Comparison of ENCODE assay signal across 2 cellular contexts in the genomic region with DNA sequence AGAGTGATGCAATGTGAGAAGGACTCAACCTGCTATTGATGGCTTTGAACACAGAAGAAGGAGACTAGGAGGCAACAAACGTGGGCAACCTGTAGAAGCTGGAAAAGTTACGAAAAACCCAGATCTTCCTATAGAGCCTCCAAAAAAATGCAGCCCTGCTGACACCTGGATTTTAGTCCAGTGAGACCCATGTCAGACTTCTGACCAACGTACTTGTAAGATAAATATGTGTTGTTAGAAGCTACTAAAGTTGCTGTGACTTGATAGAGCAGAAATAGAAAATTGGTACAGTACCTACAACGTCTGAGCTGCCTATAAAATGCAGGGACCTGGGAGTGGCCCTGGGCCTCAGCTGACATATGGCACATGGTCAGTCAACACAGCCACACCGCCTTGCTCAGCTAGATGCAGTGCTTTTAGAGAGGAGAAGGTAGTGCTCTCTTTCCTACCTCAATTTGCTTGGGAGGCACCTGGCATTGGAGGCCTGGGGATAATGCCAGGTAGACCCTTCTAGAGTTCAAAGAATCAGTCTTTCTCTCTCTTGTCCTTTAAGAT.
TF ChIP-seq lines count a peak whose summit lies in the region.

No MANE protein-coding gene starts in this region.

TF ChIP-seq in H1, 55 proteins besides CTCF, POLR2A, EP300 and RAD21 (continued from another document):
- TF ChIP-seq SIRT6 (IDR thresholded peaks at IDR 0.05; ENCODE audit: low read length): no peak
- TF ChIP-seq KDM4A (IDR thresholded peaks at IDR 0.05; ENCODE audit: low read depth, low read length, severe bottlenecking): no peak
- no peak for TF ChIP-seq CBX5 (IDR thresholded peaks at IDR 0.05; ENCODE audit: low read depth, low read length)
- no peak for TF ChIP-seq TBP (IDR thresholded peaks at IDR 0.05; ENCODE audit: low read depth, low read length)
- TF ChIP-seq RBBP5 (IDR thresholded peaks at IDR 0.05; ENCODE audit: borderline replicate concordance, low read depth, low read length): no peak
- TF ChIP-seq, protein P1, sequence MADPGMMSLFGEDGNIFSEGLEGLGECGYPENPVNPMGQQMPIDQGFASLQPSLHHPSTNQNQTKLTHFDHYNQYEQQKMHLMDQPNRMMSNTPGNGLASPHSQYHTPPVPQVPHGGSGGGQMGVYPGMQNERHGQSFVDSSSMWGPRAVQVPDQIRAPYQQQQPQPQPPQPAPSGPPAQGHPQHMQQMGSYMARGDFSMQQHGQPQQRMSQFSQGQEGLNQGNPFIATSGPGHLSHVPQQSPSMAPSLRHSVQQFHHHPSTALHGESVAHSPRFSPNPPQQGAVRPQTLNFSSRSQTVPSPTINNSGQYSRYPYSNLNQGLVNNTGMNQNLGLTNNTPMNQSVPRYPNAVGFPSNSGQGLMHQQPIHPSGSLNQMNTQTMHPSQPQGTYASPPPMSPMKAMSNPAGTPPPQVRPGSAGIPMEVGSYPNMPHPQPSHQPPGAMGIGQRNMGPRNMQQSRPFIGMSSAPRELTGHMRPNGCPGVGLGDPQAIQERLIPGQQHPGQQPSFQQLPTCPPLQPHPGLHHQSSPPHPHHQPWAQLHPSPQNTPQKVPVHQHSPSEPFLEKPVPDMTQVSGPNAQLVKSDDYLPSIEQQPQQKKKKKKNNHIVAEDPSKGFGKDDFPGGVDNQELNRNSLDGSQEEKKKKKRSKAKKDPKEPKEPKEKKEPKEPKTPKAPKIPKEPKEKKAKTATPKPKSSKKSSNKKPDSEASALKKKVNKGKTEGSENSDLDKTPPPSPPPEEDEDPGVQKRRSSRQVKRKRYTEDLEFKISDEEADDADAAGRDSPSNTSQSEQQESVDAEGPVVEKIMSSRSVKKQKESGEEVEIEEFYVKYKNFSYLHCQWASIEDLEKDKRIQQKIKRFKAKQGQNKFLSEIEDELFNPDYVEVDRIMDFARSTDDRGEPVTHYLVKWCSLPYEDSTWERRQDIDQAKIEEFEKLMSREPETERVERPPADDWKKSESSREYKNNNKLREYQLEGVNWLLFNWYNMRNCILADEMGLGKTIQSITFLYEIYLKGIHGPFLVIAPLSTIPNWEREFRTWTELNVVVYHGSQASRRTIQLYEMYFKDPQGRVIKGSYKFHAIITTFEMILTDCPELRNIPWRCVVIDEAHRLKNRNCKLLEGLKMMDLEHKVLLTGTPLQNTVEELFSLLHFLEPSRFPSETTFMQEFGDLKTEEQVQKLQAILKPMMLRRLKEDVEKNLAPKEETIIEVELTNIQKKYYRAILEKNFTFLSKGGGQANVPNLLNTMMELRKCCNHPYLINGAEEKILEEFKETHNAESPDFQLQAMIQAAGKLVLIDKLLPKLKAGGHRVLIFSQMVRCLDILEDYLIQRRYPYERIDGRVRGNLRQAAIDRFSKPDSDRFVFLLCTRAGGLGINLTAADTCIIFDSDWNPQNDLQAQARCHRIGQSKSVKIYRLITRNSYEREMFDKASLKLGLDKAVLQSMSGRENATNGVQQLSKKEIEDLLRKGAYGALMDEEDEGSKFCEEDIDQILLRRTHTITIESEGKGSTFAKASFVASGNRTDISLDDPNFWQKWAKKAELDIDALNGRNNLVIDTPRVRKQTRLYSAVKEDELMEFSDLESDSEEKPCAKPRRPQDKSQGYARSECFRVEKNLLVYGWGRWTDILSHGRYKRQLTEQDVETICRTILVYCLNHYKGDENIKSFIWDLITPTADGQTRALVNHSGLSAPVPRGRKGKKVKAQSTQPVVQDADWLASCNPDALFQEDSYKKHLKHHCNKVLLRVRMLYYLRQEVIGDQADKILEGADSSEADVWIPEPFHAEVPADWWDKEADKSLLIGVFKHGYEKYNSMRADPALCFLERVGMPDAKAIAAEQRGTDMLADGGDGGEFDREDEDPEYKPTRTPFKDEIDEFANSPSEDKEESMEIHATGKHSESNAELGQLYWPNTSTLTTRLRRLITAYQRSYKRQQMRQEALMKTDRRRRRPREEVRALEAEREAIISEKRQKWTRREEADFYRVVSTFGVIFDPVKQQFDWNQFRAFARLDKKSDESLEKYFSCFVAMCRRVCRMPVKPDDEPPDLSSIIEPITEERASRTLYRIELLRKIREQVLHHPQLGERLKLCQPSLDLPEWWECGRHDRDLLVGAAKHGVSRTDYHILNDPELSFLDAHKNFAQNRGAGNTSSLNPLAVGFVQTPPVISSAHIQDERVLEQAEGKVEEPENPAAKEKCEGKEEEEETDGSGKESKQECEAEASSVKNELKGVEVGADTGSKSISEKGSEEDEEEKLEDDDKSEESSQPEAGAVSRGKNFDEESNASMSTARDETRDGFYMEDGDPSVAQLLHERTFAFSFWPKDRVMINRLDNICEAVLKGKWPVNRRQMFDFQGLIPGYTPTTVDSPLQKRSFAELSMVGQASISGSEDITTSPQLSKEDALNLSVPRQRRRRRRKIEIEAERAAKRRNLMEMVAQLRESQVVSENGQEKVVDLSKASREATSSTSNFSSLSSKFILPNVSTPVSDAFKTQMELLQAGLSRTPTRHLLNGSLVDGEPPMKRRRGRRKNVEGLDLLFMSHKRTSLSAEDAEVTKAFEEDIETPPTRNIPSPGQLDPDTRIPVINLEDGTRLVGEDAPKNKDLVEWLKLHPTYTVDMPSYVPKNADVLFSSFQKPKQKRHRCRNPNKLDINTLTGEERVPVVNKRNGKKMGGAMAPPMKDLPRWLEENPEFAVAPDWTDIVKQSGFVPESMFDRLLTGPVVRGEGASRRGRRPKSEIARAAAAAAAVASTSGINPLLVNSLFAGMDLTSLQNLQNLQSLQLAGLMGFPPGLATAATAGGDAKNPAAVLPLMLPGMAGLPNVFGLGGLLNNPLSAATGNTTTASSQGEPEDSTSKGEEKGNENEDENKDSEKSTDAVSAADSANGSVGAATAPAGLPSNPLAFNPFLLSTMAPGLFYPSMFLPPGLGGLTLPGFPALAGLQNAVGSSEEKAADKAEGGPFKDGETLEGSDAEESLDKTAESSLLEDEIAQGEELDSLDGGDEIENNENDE (IDR thresholded peaks at IDR 0.05; ENCODE audit: insufficient replicate concordance, low read length): no peak
- no peak for TF ChIP-seq TCF12 (IDR thresholded peaks at IDR 0.05; ENCODE audit: low read depth, low read length)
- TF ChIP-seq, protein P2, sequence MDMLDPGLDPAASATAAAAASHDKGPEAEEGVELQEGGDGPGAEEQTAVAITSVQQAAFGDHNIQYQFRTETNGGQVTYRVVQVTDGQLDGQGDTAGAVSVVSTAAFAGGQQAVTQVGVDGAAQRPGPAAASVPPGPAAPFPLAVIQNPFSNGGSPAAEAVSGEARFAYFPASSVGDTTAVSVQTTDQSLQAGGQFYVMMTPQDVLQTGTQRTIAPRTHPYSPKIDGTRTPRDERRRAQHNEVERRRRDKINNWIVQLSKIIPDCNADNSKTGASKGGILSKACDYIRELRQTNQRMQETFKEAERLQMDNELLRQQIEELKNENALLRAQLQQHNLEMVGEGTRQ (IDR thresholded peaks at IDR 0.05; ENCODE audit: low read length): no peak
- no peak for TF ChIP-seq GTF2F1 (IDR thresholded peaks at IDR 0.05; ENCODE audit: borderline replicate concordance, low read depth, low read length)
- no peak for TF ChIP-seq POU5F1 (IDR thresholded peaks at IDR 0.05; ENCODE audit: low read depth, low read length)
- TF ChIP-seq BACH1 (IDR thresholded peaks at IDR 0.05; ENCODE audit: low read length): no peak
- TF ChIP-seq MAFK (IDR thresholded peaks at IDR 0.05; ENCODE audit: low read depth, low read length): no peak

TF ChIP-seq in SK-N-SH treated with all-trans-retinoic acid at 6 μM for 48 hours, 23 proteins besides CTCF, POLR2A, EP300 and RAD21 (continued from another document):
- no peak for TF ChIP-seq PATZ1 (CRISPR knock-in tag; IDR thresholded peaks at IDR 0.05; ENCODE audit: borderline replicate concordance)
- no peak for TF ChIP-seq CSDC2 (CRISPR knock-in tag; IDR thresholded peaks at IDR 0.05)
- no peak for TF ChIP-seq ARNTL (CRISPR knock-in tag; IDR thresholded peaks at IDR 0.05; ENCODE audit: borderline replicate concordance, low read depth)
- TF ChIP-seq, protein P3, sequence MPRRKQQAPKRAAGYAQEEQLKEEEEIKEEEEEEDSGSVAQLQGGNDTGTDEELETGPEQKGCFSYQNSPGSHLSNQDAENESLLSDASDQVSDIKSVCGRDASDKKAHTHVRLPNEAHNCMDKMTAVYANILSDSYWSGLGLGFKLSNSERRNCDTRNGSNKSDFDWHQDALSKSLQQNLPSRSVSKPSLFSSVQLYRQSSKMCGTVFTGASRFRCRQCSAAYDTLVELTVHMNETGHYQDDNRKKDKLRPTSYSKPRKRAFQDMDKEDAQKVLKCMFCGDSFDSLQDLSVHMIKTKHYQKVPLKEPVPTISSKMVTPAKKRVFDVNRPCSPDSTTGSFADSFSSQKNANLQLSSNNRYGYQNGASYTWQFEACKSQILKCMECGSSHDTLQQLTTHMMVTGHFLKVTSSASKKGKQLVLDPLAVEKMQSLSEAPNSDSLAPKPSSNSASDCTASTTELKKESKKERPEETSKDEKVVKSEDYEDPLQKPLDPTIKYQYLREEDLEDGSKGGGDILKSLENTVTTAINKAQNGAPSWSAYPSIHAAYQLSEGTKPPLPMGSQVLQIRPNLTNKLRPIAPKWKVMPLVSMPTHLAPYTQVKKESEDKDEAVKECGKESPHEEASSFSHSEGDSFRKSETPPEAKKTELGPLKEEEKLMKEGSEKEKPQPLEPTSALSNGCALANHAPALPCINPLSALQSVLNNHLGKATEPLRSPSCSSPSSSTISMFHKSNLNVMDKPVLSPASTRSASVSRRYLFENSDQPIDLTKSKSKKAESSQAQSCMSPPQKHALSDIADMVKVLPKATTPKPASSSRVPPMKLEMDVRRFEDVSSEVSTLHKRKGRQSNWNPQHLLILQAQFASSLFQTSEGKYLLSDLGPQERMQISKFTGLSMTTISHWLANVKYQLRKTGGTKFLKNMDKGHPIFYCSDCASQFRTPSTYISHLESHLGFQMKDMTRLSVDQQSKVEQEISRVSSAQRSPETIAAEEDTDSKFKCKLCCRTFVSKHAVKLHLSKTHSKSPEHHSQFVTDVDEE (CRISPR knock-in tag; IDR thresholded peaks at IDR 0.05): no peak
